1 cellular context compared by ENCODE assay signal in genomic region chr22:41447435-41448188, GRCh38.
A peak's percentile ranks its signal among the peaks of the same experiment; 100 is the strongest.
TF ChIP-seq lines count a peak whose summit lies in the region.

No MANE protein-coding gene starts in this region.

TF ChIP-seq in HepG2, 621 proteins besides CTCF, POLR2A, EP300 and RAD21 (continued from another document and continues in another):
- TF ChIP-seq ZNF142 (CRISPR knock-in tag; IDR thresholded peaks at IDR 0.05), result no peak; the same call in 1 of the 2 replicates
- TF ChIP-seq GABPA (IDR thresholded peaks at IDR 0.05; ENCODE audit: low read depth, low read length), result no peak
- no peak for TF ChIP-seq GABPA (CRISPR knock-in tag; IDR thresholded peaks at IDR 0.05; ENCODE audit: low read depth)
- no peak for TF ChIP-seq CEBPB (IDR thresholded peaks at IDR 0.05; ENCODE audit: borderline replicate concordance, low read depth, low read length)
- TF ChIP-seq FOXO1 (CRISPR knock-in tag; IDR thresholded peaks at IDR 0.05), result no peak
- TF ChIP-seq BRF2 (CRISPR knock-in tag; IDR thresholded peaks at IDR 0.05), result 0 out of 2 replicates have a peak, but pooled peaks have one; percentile 4
- no peak for TF ChIP-seq AKAP8 (CRISPR knock-in tag; IDR thresholded peaks at IDR 0.05)
- TF ChIP-seq ZNF639 (CRISPR knock-in tag; conservative IDR thresholded peaks at IDR 0.05), result no peak
- TF ChIP-seq NONO (IDR thresholded peaks at IDR 0.05), result no peak
- TF ChIP-seq NONO (CRISPR knock-in tag; conservative IDR thresholded peaks at IDR 0.05), result no peak; the same call in 1 of the 2 replicates
- 0 out of 2 replicates have a peak, but pooled peaks have one; percentile 47 for TF ChIP-seq ZNF589 (CRISPR knock-in tag; conservative IDR thresholded peaks at IDR 0.05)
- 0 out of 2 replicates have a peak, but pooled peaks have one; percentile 9 for TF ChIP-seq ZSCAN22 (CRISPR knock-in tag; IDR thresholded peaks at IDR 0.05)
- TF ChIP-seq ZBTB42 (CRISPR knock-in tag; IDR thresholded peaks at IDR 0.05), result no peak
- TF ChIP-seq RFXAP (CRISPR knock-in tag; IDR thresholded peaks at IDR 0.05; ENCODE audit: borderline replicate concordance), result no peak
- no peak for TF ChIP-seq MXI1 (IDR thresholded peaks at IDR 0.05; ENCODE audit: borderline replicate concordance, low read depth, low read length)
- no peak for TF ChIP-seq ZNF740 (CRISPR knock-in tag; IDR thresholded peaks at IDR 0.05)
- TF ChIP-seq ZNF138 (CRISPR knock-in tag; IDR thresholded peaks at IDR 0.05; ENCODE audit: low read depth), result 0 out of 2 replicates have a peak, but pooled peaks have one; percentile 7
- no peak for TF ChIP-seq ZFP62 (CRISPR knock-in tag; IDR thresholded peaks at IDR 0.05)
- TF ChIP-seq ZHX2 (IDR thresholded peaks at IDR 0.05; ENCODE audit: low read depth), result no peak
- TF ChIP-seq ZHX2 (CRISPR knock-in tag; IDR thresholded peaks at IDR 0.05; ENCODE audit: borderline replicate concordance), result 0 out of 2 replicates have a peak, but pooled peaks have one; percentile 20
- no peak; the same call in none of the 2 replicates for TF ChIP-seq ATF7-NPFF (CRISPR knock-in tag; IDR thresholded peaks at IDR 0.05; ENCODE audit: low read depth)
- peak; percentile 22; the same call in 1 of the 2 replicates for TF ChIP-seq MXD1 (CRISPR knock-in tag; IDR thresholded peaks at IDR 0.05)
- no peak for TF ChIP-seq DMTF1 (CRISPR knock-in tag; IDR thresholded peaks at IDR 0.05)
- TF ChIP-seq REST (IDR thresholded peaks at IDR 0.05; ENCODE audit: borderline replicate concordance in 1 of 2, low read depth in 1 of 2, low read length in 2 of 2), result 0 out of 4 replicates have a peak, but pooled peaks of 1 of the 2 experiments have one; percentile 36
- no peak for TF ChIP-seq DBP (CRISPR knock-in tag; IDR thresholded peaks at IDR 0.05; ENCODE audit: not compliant biosample characterization)
- no peak for TF ChIP-seq ZBTB10 (CRISPR knock-in tag; IDR thresholded peaks at IDR 0.05; ENCODE audit: borderline replicate concordance)
